Comparison of ENCODE assay signal across 12 cellular contexts in genomic region chr18:44592639-44593038, GRCh38.
DNase-seq lines count a peak whose midpoint lies in the region; ATAC-seq and TF ChIP-seq lines count a peak whose summit lies in the region.
"Had no signal": no experiment of that assay in that cellular context is flagged by ENCODE, and none has a peak within 500 bp of the region (broad histone marks: within the 10 kb centered on the region; RNA-seq: fewer than 3 reads in every experiment).

No MANE protein-coding gene starts in this region.

- no peaks in the 10 kb centered on the region for H3K9me3 Mint-ChIP-seq in osteocyte (ENCODE audit: unreplicated experiment)
- H3K9me3 Mint-ChIP-seq: activated CD4-positive, alpha-beta T cell treated with anti-CD3 and anti-CD28 coated beads, Interleukin-2, amount 10 ng/mL, durations not matched to agents 7 days and 5 days; memory B cell had no signal

- H3F3A ChIP-seq in PC-9 (ENCODE audit: insufficient read depth, low read depth), result no peaks in the 10 kb centered on the region

- H3K36me3 ChIP-seq in BJ (ENCODE audit: control insufficient read depth, insufficient read depth, low read length), result no peaks in the 10 kb centered on the region
- no peaks in the 10 kb centered on the region for H3K36me3 ChIP-seq in SJCRH30
- no peaks in the 10 kb centered on the region for H3K36me3 ChIP-seq in PC-9 (ENCODE audit: low read depth)

- H4K20me1 ChIP-seq in PC-9 (ENCODE audit: insufficient read depth), result no peaks in the 10 kb centered on the region

- H3K4me3 Mint-ChIP-seq in osteocyte (ENCODE audit: unreplicated experiment), result no peak overlapping the region
- H3K4me3 Mint-ChIP-seq: activated CD4-positive, alpha-beta T cell treated with anti-CD3 and anti-CD28 coated beads, Interleukin-2, amount 10 ng/mL, durations not matched to agents 7 days and 5 days; B cell; memory B cell had no signal

- CTCF ChIA-PET in BJ (lab: Yijun Ruan, JAX) (interaction anchor here (1.5 kb wide), 1 partner anchor 13 kb away, joined by 3 read pairs; no protein-coding TSS in a partner anchor), PC-9 (lab: Charles Lee) (no interaction called here)

- no peak overlapping the region for H2AFZ ChIP-seq in PC-9

- H3K4me3 ChIP-seq in BJ (ENCODE audit: low read depth, low read length) (no peak overlapping the region), SJCRH30 (no peak overlapping the region), fibroblast of villous mesenchyme (ENCODE audit: low read depth, low read length) (no peak overlapping the region), PC-9 (no peak overlapping the region)

- BruUV-seq in PC-9 (replicated peaks; lab: Mats Ljungman, UMichigan), result no TSS peak

- H3K79me2 ChIP-seq in PC-9 (ENCODE audit: low read depth), result no peaks in the 10 kb centered on the region

- H3K9me2 ChIP-seq in PC-9 (ENCODE audit: insufficient read depth), result no peaks in the 10 kb centered on the region; the same call in 1 of the 2 replicates

- TF ChIP-seq CTCF in BJ (IDR thresholded peaks at IDR 0.05; ENCODE audit: insufficient read depth, low read depth, low read length) (no peak), fibroblast of villous mesenchyme (IDR thresholded peaks at IDR 0.05; ENCODE audit: insufficient read depth, low read depth, low read length) (no peak), osteocyte (IDR thresholded peaks at IDR 0.05) (no peak), PC-9 (conservative IDR thresholded peaks at IDR 0.05) (no peak)

- peaks cover 81% of the 10 kb centered on the region for H3K4me1 Mint-ChIP-seq in osteocyte (ENCODE audit: unreplicated experiment)

- H3K27ac Mint-ChIP-seq in osteocyte (ENCODE audit: unreplicated experiment), result peak overlapping the region; percentile 84
- H3K27ac Mint-ChIP-seq: activated CD4-positive, alpha-beta T cell treated with anti-CD3 and anti-CD28 coated beads, Interleukin-2, amount 10 ng/mL, durations not matched to agents 7 days and 5 days; B cell; memory B cell had no signal

- peak; percentile 35 for DNase-seq in BJ (ENCODE audit: low read depth)
- DNase-seq in SJCRH30, result peak; percentile 22 to 53
- DNase-seq in fibroblast of villous mesenchyme (ENCODE audit: low read depth), result peak; percentile 88
- DNase-seq in osteocyte (ENCODE audit: extremely low spot score, unreplicated experiment), result no peak
- DNase-seq in ecto neural progenitor cell (ENCODE audit: low spot score), result no peak
- DNase-seq in PC-9, result no peak
- no peak for DNase-seq in LoVo (ENCODE audit: low spot score)
- DNase-seq: activated CD4-positive, alpha-beta T cell treated with anti-CD3 and anti-CD28 coated beads, Interleukin-2, amount 10 ng/mL, durations not matched to agents 7 days and 5 days; activated effector memory CD4-positive, alpha-beta T cell treated with Interleukin-2 at 50 U/mL for 16 hours had no signal

- H3K27me3 ChIP-seq in BJ (ENCODE audit: control insufficient read depth, insufficient read depth, low read length) (no peaks in the 10 kb centered on the region), SJCRH30 (no peaks in the 10 kb centered on the region), PC-9 (ENCODE audit: insufficient read depth, low read depth) (no peaks in the 10 kb centered on the region)

- no peak overlapping the region for H3K4me2 ChIP-seq in PC-9

- H3K9me3 ChIP-seq in SJCRH30 (replicated peaks), result 0 out of 2 replicates have a peak, but pooled peaks cover 3% of the 10 kb centered on the region
- H3K9me3 ChIP-seq in PC-9 (ENCODE audit: insufficient read depth, low read depth), result no peaks in the 10 kb centered on the region; the same call in 1 of the 2 replicates

- ATAC-seq in HG03196 (IDR thresholded peaks at IDR 0.05; ENCODE audit: unreplicated experiment), result no peak

- no peaks in the 10 kb centered on the region for H3K36me3 Mint-ChIP-seq in osteocyte (ENCODE audit: unreplicated experiment)
- H3K36me3 Mint-ChIP-seq: memory B cell had no signal

- H3K27ac ChIP-seq in SJCRH30, result no peak overlapping the region
- H3K27ac ChIP-seq in PC-9, result no peak overlapping the region

- no peaks in the 10 kb centered on the region for H3K27me3 Mint-ChIP-seq in osteocyte (ENCODE audit: unreplicated experiment)
- H3K27me3 Mint-ChIP-seq: B cell had no signal

- POLR2A ChIA-PET in BJ (lab: Charles Lee) (no interaction called here), PC-9 (lab: Charles Lee; ENCODE audit: unreplicated experiment) (no interaction called here)

- peaks cover 7% of the 10 kb centered on the region; the same call in 1 of the 2 replicates for H3K4me1 ChIP-seq in SJCRH30
- H3K4me1 ChIP-seq in PC-9 (replicated peaks; ENCODE audit: insufficient read depth), result peaks cover 27% of the 10 kb centered on the region

- intact Hi-C loops in PC-9 (cut with micrococcal nuclease; ENCODE audit: unreplicated experiment), result no loop called here

Comparison
In these comparisons a context has a peak if more than half of its experiments do, and no peak if none do; other contexts are left out.
1. DNase-seq: peak in BJ (single experiment), SJCRH30 (2 of 2) and fibroblast of villous mesenchyme (single experiment); none in osteocyte (single experiment), ecto neural progenitor cell (single experiment), PC-9 (0 of 2) and LoVo (single experiment).